In genomic region chr1:161182214-161182613, GRCh38 we compare ENCODE assay signal across 9 cellular contexts. TPM values are rescaled to one million over a fixed set of nuclear protein-coding genes. Genes with fewer than 3 reads are reported as not detected.
DNase-seq lines count a peak whose midpoint lies in the region; ATAC-seq, FAIRE-seq and TF ChIP-seq lines count a peak whose summit lies in the region.
"Had no signal": no experiment of that assay in that cellular context is flagged by ENCODE, and none has a peak within 500 bp of the region (broad histone marks: within the 10 kb centered on the region; RNA-seq: fewer than 3 reads in every experiment).

No MANE protein-coding gene starts in this region.

- no peak overlapping the region for H3K4me3 ChIP-seq in AG10803 (ENCODE audit: low read length)
- no peak overlapping the region for H3K4me3 ChIP-seq in small intestine (ENCODE audit: low read depth in 1 of 2, low read length in 2 of 2)

- no peaks in the 10 kb centered on the region for H3K9me3 ChIP-seq in small intestine (ENCODE audit: control insufficient read depth, low read depth)

- FAIRE-seq in small intestine (lab: Jason Lieb, UNC), result no peak
- FAIRE-seq: G401.6 had no signal

- DNase-seq in AG10803 (ENCODE audit: low read depth), result peak; percentile 71
- DNase-seq in NOMO-1 treated with DMSO at 0.1 percent for 48 hours (lab: John Stamatoyannopoulos, UW; ENCODE audit: unreplicated experiment), result peak; percentile 80
- DNase-seq in activated naive CD4-positive, alpha-beta T cell treated with anti-CD3 and anti-CD28 coated beads, Interleukin-2, amount 10 ng/mL, durations not matched to agents 7 days and 5 days, result peak; percentile 70
- peak; percentile 52 for DNase-seq in small intestine
- DNase-seq in globus pallidus (ENCODE audit: low spot score), result no peak

- H3K36me3 Mint-ChIP-seq in activated naive CD4-positive, alpha-beta T cell treated with anti-CD3 and anti-CD28 coated beads, Interleukin-2, amount 10 ng/mL, durations not matched to agents 7 days and 5 days, result peaks cover 13% of the 10 kb centered on the region

- ATAC-seq in GM21423 (IDR thresholded peaks at IDR 0.05; ENCODE audit: unreplicated experiment) (peak; percentile 53), GM19035 (IDR thresholded peaks at IDR 0.05; ENCODE audit: unreplicated experiment) (no peak), GM21381 (IDR thresholded peaks at IDR 0.05; ENCODE audit: unreplicated experiment) (no peak)

- 64 to 90% (median 78%) methylated on average over 1 of the region's 1 CpG for WGBS in small intestine, 3 donors

- no peaks in the 10 kb centered on the region for H3K27me3 Mint-ChIP-seq in activated naive CD4-positive, alpha-beta T cell treated with anti-CD3 and anti-CD28 coated beads, Interleukin-2, amount 10 ng/mL, durations not matched to agents 7 days and 5 days

- H3K4me3 Mint-ChIP-seq in activated naive CD4-positive, alpha-beta T cell treated with anti-CD3 and anti-CD28 coated beads, Interleukin-2, amount 10 ng/mL, durations not matched to agents 7 days and 5 days, result peak overlapping the region; percentile 19

- peak overlapping the region; percentile 61 to 82 for H3K27ac ChIP-seq in small intestine (ENCODE audit: low read depth in 1 of 2, low read length in 1 of 2)

- no peaks in the 10 kb centered on the region for H3K4me1 ChIP-seq in small intestine (ENCODE audit: control insufficient read depth in 2 of 2, insufficient read depth in 1 of 2, low read depth in 1 of 2, low read length in 1 of 2)

- H3K27me3 ChIP-seq in small intestine (ENCODE audit: control insufficient read depth in 2 of 2, insufficient read depth in 2 of 2, low read length in 2 of 2), result no peaks in the 10 kb centered on the region

- no peaks in the 10 kb centered on the region for H3K9me3 Mint-ChIP-seq in activated naive CD4-positive, alpha-beta T cell treated with anti-CD3 and anti-CD28 coated beads, Interleukin-2, amount 10 ng/mL, durations not matched to agents 7 days and 5 days

- CTCF ChIA-PET in activated naive CD4-positive, alpha-beta T cell treated with anti-CD3 and anti-CD28 coated beads, Interleukin-2, amount 10 ng/mL, durations not matched to agents 7 days and 5 days (lab: Charles Lee), result interaction anchor here (0.8 to 4.9 kb wide), 16 partner anchors 10 to 201 kb away, joined by 3 to 53 read pairs (median 6); partner anchors contain the start of genes APOA2, ARHGAP30, NDUFS2 and PPOX

- H3K36me3 ChIP-seq in small intestine (ENCODE audit: control insufficient read depth in 2 of 2, insufficient read depth in 2 of 2, low read length in 2 of 2), result no peaks in the 10 kb centered on the region

- no peak for TF ChIP-seq CTCF in AG10803 (conservative IDR thresholded peaks at IDR 0.05; ENCODE audit: low read length)

- H3K4me1 Mint-ChIP-seq in activated naive CD4-positive, alpha-beta T cell treated with anti-CD3 and anti-CD28 coated beads, Interleukin-2, amount 10 ng/mL, durations not matched to agents 7 days and 5 days, result peaks cover 85% of the 10 kb centered on the region

- peak overlapping the region; percentile 97 for H3K27ac Mint-ChIP-seq in activated naive CD4-positive, alpha-beta T cell treated with anti-CD3 and anti-CD28 coated beads, Interleukin-2, amount 10 ng/mL, durations not matched to agents 7 days and 5 days

RNA-seq across cellular contexts. Expression of gene B4GALT3, which starts 4.9 kb away (rescaled TPM):
- 10 to 100 TPM; 16.5 to 34.3 (median 25.1) TPM for polyA plus RNA-seq in small intestine

RNA-seq across cellular contexts. Expression of gene PPOX, which starts 16.0 kb away (rescaled TPM):
- polyA plus RNA-seq in small intestine, result 10 to 100 TPM; 12.6 to 51.9 (median 18.1) TPM

RNA-seq across cellular contexts. Expression of gene ADAMTS4, which starts 16.6 kb away (rescaled TPM):
- 1 to 10 TPM in 1 of 3 donors, under 1 TPM in 2; under 0.01 to 7.9 (median 0.27) TPM for polyA plus RNA-seq in small intestine

RNA-seq across cellular contexts. Expression of gene NDUFS2, which starts 20.0 kb away (rescaled TPM):
- 100 to 1,000 TPM; 113 to 170 (median 128) TPM for polyA plus RNA-seq in small intestine

RNA-seq across cellular contexts. Expression of gene USP21, which starts 22.9 kb away (rescaled TPM):
- polyA plus RNA-seq in small intestine, result 10 to 100 TPM; 15.4 to 19.7 (median 16.1) TPM
